Comparison of ENCODE assay signal across 11 cellular contexts in genomic region chr1:184223216-184223615, GRCh38.
A peak's percentile ranks its signal among the peaks of the same experiment; 100 is the strongest.
DNase-seq lines count a peak whose midpoint lies in the region; ATAC-seq and TF ChIP-seq lines count a peak whose summit lies in the region.
"Had no signal": no experiment of that assay in that cellular context is flagged by ENCODE, and none has a peak within 500 bp of the region (broad histone marks: within the 10 kb centered on the region; RNA-seq: fewer than 3 reads in every experiment).

No MANE protein-coding gene starts in this region.

- POLR2A ChIA-PET in Caco-2 (lab: Charles Lee), result no interaction called here

- no peak overlapping the region for H3K27ac ChIP-seq in endodermal cell (ENCODE audit: low read depth, low read length)

- 59 to 62% methylated on average over 6 to 11 of the region's 11 CpGs for WGBS in endodermal cell (ENCODE audit: insufficient coverage in 1 of 2, insufficient read length in 1 of 2), 2 experiments

- H3K36me3 ChIP-seq in endodermal cell (ENCODE audit: control insufficient read depth, insufficient read depth, low read length) (no peaks in the 10 kb centered on the region), Caco-2 (ENCODE audit: control insufficient read depth, insufficient read depth, low read length) (no peaks in the 10 kb centered on the region)
- H3K36me3 ChIP-seq: uterus had no signal

- ATAC-seq in natural killer cell (peak in 1 of 3 donors; percentile 48), HG02763 (IDR thresholded peaks at IDR 0.05; ENCODE audit: unreplicated experiment) (no peak)
- ATAC-seq in natural killer cell treated with Interleukin-12 subunit alpha and Interleukin-12 subunit beta and Interleukin-15 and Interleukin-18, amount 100 ng/mL, for 72 hours, result no peak

- intact Hi-C loops in natural killer cell (cut with micrococcal nuclease) (loop anchor here (5.0 kb wide), 2 partner anchors 244 to 266 kb away; no protein-coding TSS in a partner anchor), Caco-2 (cut with micrococcal nuclease; ENCODE audit: unreplicated experiment) (loop anchor here (5.0 kb wide), 2 partner anchors 296 to 566 kb away; no protein-coding TSS in a partner anchor)

- H3K4me3 Mint-ChIP-seq in natural killer cell (peak overlapping the region; percentile 1), endodermal cell (no peak overlapping the region), Caco-2 (ENCODE audit: unreplicated experiment) (no peak overlapping the region)
- H3K4me3 Mint-ChIP-seq in natural killer cell treated with Interleukin-12 subunit alpha and Interleukin-12 subunit beta and Interleukin-15 and Interleukin-18, amount 100 ng/mL, for 72 hours, result no peak overlapping the region
- H3K4me3 Mint-ChIP-seq: activated CD4-positive, alpha-beta memory T cell treated with anti-CD3 and anti-CD28 coated beads for 36 hours had no signal

- no TSS peak for BruUV-seq in Caco-2 (replicated peaks; lab: Mats Ljungman, UMichigan)

- H3K27me3 Mint-ChIP-seq in natural killer cell (ENCODE audit: low read depth in 2 of 2) (peaks cover 6 to 13% of the 10 kb centered on the region in 2 donors), endodermal cell (ENCODE audit: insufficient read depth) (peaks cover 92% of the 10 kb centered on the region), Caco-2 (ENCODE audit: insufficient read depth, unreplicated experiment) (peaks cover 10% of the 10 kb centered on the region)
- H3K27me3 Mint-ChIP-seq in natural killer cell treated with Interleukin-12 subunit alpha and Interleukin-12 subunit beta and Interleukin-15 and Interleukin-18, amount 100 ng/mL, for 72 hours, result peaks cover 4 to 9% of the 10 kb centered on the region in 2 donors
- H3K27me3 Mint-ChIP-seq: activated CD4-positive, alpha-beta memory T cell treated with anti-CD3 and anti-CD28 coated beads for 36 hours had no signal

- TF ChIP-seq CTCF in natural killer cell (IDR thresholded peaks at IDR 0.05) (no peak), endodermal cell (conservative IDR thresholded peaks at IDR 0.05) (no peak), Caco-2 (IDR thresholded peaks at IDR 0.05; ENCODE audit: insufficient read depth in 1 of 2, low read depth in 1 of 2, low read length in 1 of 2, severe bottlenecking in 1 of 2, unreplicated experiment in 1 of 2) (no peak)

- H3K27ac Mint-ChIP-seq in natural killer cell (no peak overlapping the region), endodermal cell (no peak overlapping the region), Caco-2 (ENCODE audit: unreplicated experiment) (no peak overlapping the region)
- H3K27ac Mint-ChIP-seq in natural killer cell treated with Interleukin-12 subunit alpha and Interleukin-12 subunit beta and Interleukin-15 and Interleukin-18, amount 100 ng/mL, for 72 hours, result peak overlapping the region in 1 of 2 donors; percentile 87
- H3K27ac Mint-ChIP-seq: activated CD4-positive, alpha-beta memory T cell treated with anti-CD3 and anti-CD28 coated beads for 36 hours had no signal

- H3K9me3 Mint-ChIP-seq in natural killer cell, result no peaks in the 10 kb centered on the region
- H3K9me3 Mint-ChIP-seq in natural killer cell treated with Interleukin-12 subunit alpha and Interleukin-12 subunit beta and Interleukin-15 and Interleukin-18, amount 100 ng/mL, for 72 hours, result no peaks in the 10 kb centered on the region
- no peaks in the 10 kb centered on the region for H3K9me3 Mint-ChIP-seq in endodermal cell
- H3K9me3 Mint-ChIP-seq in Caco-2 (ENCODE audit: unreplicated experiment), result no peaks in the 10 kb centered on the region
- H3K9me3 Mint-ChIP-seq: activated CD4-positive, alpha-beta memory T cell treated with anti-CD3 and anti-CD28 coated beads for 36 hours had no signal

- no peak for DNase-seq in natural killer cell
- DNase-seq in natural killer cell treated with Interleukin-12 subunit alpha and Interleukin-12 subunit beta and Interleukin-15 and Interleukin-18, amount 100 ng/mL, for 72 hours (ENCODE audit: low spot score), result no peak
- peak; percentile 53 for DNase-seq in M059J (ENCODE audit: low read depth)
- DNase-seq in endodermal cell, result peak; percentile 76
- DNase-seq in retina, result peak; percentile 37
- no peak for DNase-seq in HuH-7 (ENCODE audit: low spot score)
- DNase-seq in Caco-2, result no peak

- H3K9ac ChIP-seq in endodermal cell (ENCODE audit: extremely low read depth, low read length, poor library complexity, severe bottlenecking), result no peak overlapping the region
- H3K9ac ChIP-seq: SK-N-SH had no signal

- H3K9me3 ChIP-seq in endodermal cell (ENCODE audit: control insufficient read depth, low read length) (no peaks in the 10 kb centered on the region), Caco-2 (no peaks in the 10 kb centered on the region)
- H3K9me3 ChIP-seq: SK-N-SH, uterus had no signal

- H3K4me3 ChIP-seq in endodermal cell (ENCODE audit: low read length), result no peak overlapping the region
- H3K4me3 ChIP-seq in Caco-2 (ENCODE audit: low read depth, low read length), result no peak overlapping the region
- H3K4me3 ChIP-seq: uterus had no signal

- H3K4me1 Mint-ChIP-seq in natural killer cell (peaks cover 0 to 5% of the 10 kb centered on the region in 2 donors), endodermal cell (peaks cover 18% of the 10 kb centered on the region), Caco-2 (ENCODE audit: low read depth, unreplicated experiment) (peaks cover 6% of the 10 kb centered on the region)
- H3K4me1 Mint-ChIP-seq in natural killer cell treated with Interleukin-12 subunit alpha and Interleukin-12 subunit beta and Interleukin-15 and Interleukin-18, amount 100 ng/mL, for 72 hours (ENCODE audit: low read depth in 2 of 2), result peaks cover 9 to 13% of the 10 kb centered on the region in 2 donors

- CTCF ChIA-PET in Caco-2 (lab: Charles Lee), result interaction anchor here (0.7 to 1.8 kb wide), 3 partner anchors 148 to 469 kb away, joined by 3 to 10 read pairs (median 3); no protein-coding TSS in a partner anchor

- no peaks in the 10 kb centered on the region for H3K36me3 Mint-ChIP-seq in natural killer cell
- no peaks in the 10 kb centered on the region for H3K36me3 Mint-ChIP-seq in natural killer cell treated with Interleukin-12 subunit alpha and Interleukin-12 subunit beta and Interleukin-15 and Interleukin-18, amount 100 ng/mL, for 72 hours
- no peaks in the 10 kb centered on the region for H3K36me3 Mint-ChIP-seq in endodermal cell (ENCODE audit: low read depth)
- no peaks in the 10 kb centered on the region for H3K36me3 Mint-ChIP-seq in Caco-2 (ENCODE audit: insufficient read depth, unreplicated experiment)
- H3K36me3 Mint-ChIP-seq: activated CD4-positive, alpha-beta memory T cell treated with anti-CD3 and anti-CD28 coated beads for 36 hours had no signal

- H3K4me1 ChIP-seq in endodermal cell (ENCODE audit: control insufficient read depth, insufficient read depth, low read length) (no peaks in the 10 kb centered on the region), Caco-2 (no peaks in the 10 kb centered on the region)
- H3K4me1 ChIP-seq: uterus had no signal

- H3K27me3 ChIP-seq in endodermal cell (ENCODE audit: control insufficient read depth, insufficient read depth, low read length, poor library complexity, severe bottlenecking), result peaks cover 57% of the 10 kb centered on the region
- no peaks in the 10 kb centered on the region for H3K27me3 ChIP-seq in Caco-2 (replicated peaks; ENCODE audit: control insufficient read depth, insufficient read depth, low read length)
- H3K27me3 ChIP-seq: uterus had no signal

Comparison
In these comparisons a context has a peak if more than half of its experiments do, and no peak if none do; other contexts are left out.
1. DNase-seq: peak in M059J (single experiment), endodermal cell (single experiment) and retina (single experiment); none in natural killer cell (single experiment), natural killer cell treated with Interleukin-12 subunit alpha and Interleukin-12 subunit beta and Interleukin-15 and Interleukin-18, amount 100 ng/mL, for 72 hours (single experiment), HuH-7 (single experiment) and Caco-2 (0 of 2).